22 cellular contexts compared by ENCODE assay signal in the genomic region with DNA sequence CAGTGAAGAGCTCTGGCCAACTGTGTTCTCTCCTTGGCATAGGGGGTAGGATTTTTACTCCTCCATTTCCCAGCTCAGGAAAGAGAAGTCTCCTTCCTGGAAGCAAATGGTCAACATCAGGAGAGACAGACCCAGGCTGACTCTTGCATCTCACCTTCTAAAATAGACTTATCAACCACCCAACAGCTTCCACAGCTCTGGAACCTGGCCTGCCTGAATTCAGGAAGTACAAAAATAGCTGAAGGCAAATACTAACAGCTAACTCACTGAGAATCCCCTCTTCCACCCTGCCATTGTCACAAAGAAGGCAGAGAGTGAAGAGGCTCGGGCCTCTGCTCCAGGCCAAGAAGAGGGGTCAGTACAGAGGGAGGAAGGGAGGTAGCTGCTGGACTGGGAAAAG.
"Had no signal": no experiment of that assay in that cellular context is flagged by ENCODE, and none has a peak within 500 bp of the region (broad histone marks: within the 10 kb centered on the region; RNA-seq: fewer than 3 reads in every experiment).

No MANE protein-coding gene starts in this region.

- ATAC-seq: activated CD4-positive, CD25-positive, alpha-beta regulatory T cell treated with anti-CD3 and anti-CD28 coated beads, Interleukin-2, amount 50 U/mL, for 24 hours; activated CD8-positive, alpha-beta T cell treated with anti-CD3 and anti-CD28 coated beads for 36 hours; activated T-cell treated with anti-CD3 and anti-CD28 coated beads, Interleukin-2, amount 50 U/mL, for 4 hours; body of pancreas; foreskin keratinocyte; gastrocnemius medialis; T-helper 17 cell had no signal

- DNase-seq: activated B cell treated with CpG ODN at 0.5 μM for 24 hours; activated CD4-positive, alpha-beta T cell treated with anti-CD3 and anti-CD28 coated beads, Interleukin-2, amount 50 U/mL, for 1 hour; activated CD8-positive, alpha-beta memory T cell treated with anti-CD3 and anti-CD28 coated beads for 24 hours; activated effector memory CD4-positive, alpha-beta T cell treated with Interleukin-2 at 50 U/mL for 16 hours; activated gamma-delta T cell treated with Interleukin-2 at 50 U/mL for 16 hours; activated naive CD4-positive, alpha-beta T cell treated with anti-CD3 and anti-CD28 coated beads, Interleukin-2, amount 50 U/mL, for 16 hours; activated naive CD4-positive, alpha-beta T cell treated with Interleukin-2 at 50 U/mL for 16 hours; activated T-cell treated with anti-CD3 and anti-CD28 coated beads, Interleukin-2, amount 50 U/mL, for 4 hours; amniotic stem cell; anterior cingulate cortex; body of pancreas; dorsolateral prefrontal cortex; effector memory CD4-positive, alpha-beta T cell; foreskin keratinocyte; gastrocnemius medialis; T-helper 1 cell; T-helper 17 cell; T1000 had no signal

- H3K27me3 ChIP-seq: body of pancreas, foreskin keratinocyte, gastrocnemius medialis had no signal

- H3K9me3 ChIP-seq: body of pancreas, gastrocnemius medialis had no signal

- H3K27ac ChIP-seq: body of pancreas, coronary artery, dorsolateral prefrontal cortex, foreskin keratinocyte, gastrocnemius medialis, WERI-Rb-1 had no signal

- H3K4me1 ChIP-seq: foreskin keratinocyte, gastrocnemius medialis had no signal

- H3K36me3 ChIP-seq: gastrocnemius medialis, WERI-Rb-1 had no signal

- H3K4me3 ChIP-seq: body of pancreas, coronary artery, dorsolateral prefrontal cortex, gastrocnemius medialis had no signal
